ENCODE assay signal across 1 cellular context in genomic region chr4:48688953-48689352, GRCh38.
TF ChIP-seq lines count a peak whose summit lies in the region.

No MANE protein-coding gene starts in this region.

TF ChIP-seq in K562, 482 proteins besides CTCF, POLR2A, EP300 and RAD21 (continued from another document):
- TF ChIP-seq IRF2 (CRISPR knock-in tag; IDR thresholded peaks at IDR 0.05) (no peak), MTF1 (CRISPR knock-in tag; IDR thresholded peaks at IDR 0.05; ENCODE audit: borderline replicate concordance) (no peak), ZNF197 (CRISPR knock-in tag; IDR thresholded peaks at IDR 0.05; ENCODE audit: low read depth) (no peak), CBX1 (IDR thresholded peaks at IDR 0.05; ENCODE audit: low read depth) (no peak), GTF2A2 (tag; IDR thresholded peaks at IDR 0.05) (no peak), ZNF282 (CRISPR knock-in tag; IDR thresholded peaks at IDR 0.05) (no peak), NFE2 (IDR thresholded peaks at IDR 0.05; ENCODE audit: low read depth) (peak; percentile 17; the same call in 1 of the 2 replicates), E2F5 (CRISPR knock-in tag; IDR thresholded peaks at IDR 0.05) (no peak), TFE3 (CRISPR knock-in tag; IDR thresholded peaks at IDR 0.05) (no peak), ELF4 (CRISPR knock-in tag; IDR thresholded peaks at IDR 0.05) (no peak), ZNF717 (CRISPR knock-in tag; IDR thresholded peaks at IDR 0.05) (no peak), POLR2H (tag; IDR thresholded peaks at IDR 0.05; ENCODE audit: low read depth) (no peak), FOSL1 (tag; conservative IDR thresholded peaks at IDR 0.05) (no peak), ZNF609 (CRISPR knock-in tag; IDR thresholded peaks at IDR 0.05; ENCODE audit: borderline replicate concordance) (no peak), ZFP36 (IDR thresholded peaks at IDR 0.05; ENCODE audit: low read depth, low read length, partially characterized antibody) (no peak), ZNF316 (IDR thresholded peaks at IDR 0.05) (peak; percentile 93)
- TF ChIP-seq, protein P1, sequence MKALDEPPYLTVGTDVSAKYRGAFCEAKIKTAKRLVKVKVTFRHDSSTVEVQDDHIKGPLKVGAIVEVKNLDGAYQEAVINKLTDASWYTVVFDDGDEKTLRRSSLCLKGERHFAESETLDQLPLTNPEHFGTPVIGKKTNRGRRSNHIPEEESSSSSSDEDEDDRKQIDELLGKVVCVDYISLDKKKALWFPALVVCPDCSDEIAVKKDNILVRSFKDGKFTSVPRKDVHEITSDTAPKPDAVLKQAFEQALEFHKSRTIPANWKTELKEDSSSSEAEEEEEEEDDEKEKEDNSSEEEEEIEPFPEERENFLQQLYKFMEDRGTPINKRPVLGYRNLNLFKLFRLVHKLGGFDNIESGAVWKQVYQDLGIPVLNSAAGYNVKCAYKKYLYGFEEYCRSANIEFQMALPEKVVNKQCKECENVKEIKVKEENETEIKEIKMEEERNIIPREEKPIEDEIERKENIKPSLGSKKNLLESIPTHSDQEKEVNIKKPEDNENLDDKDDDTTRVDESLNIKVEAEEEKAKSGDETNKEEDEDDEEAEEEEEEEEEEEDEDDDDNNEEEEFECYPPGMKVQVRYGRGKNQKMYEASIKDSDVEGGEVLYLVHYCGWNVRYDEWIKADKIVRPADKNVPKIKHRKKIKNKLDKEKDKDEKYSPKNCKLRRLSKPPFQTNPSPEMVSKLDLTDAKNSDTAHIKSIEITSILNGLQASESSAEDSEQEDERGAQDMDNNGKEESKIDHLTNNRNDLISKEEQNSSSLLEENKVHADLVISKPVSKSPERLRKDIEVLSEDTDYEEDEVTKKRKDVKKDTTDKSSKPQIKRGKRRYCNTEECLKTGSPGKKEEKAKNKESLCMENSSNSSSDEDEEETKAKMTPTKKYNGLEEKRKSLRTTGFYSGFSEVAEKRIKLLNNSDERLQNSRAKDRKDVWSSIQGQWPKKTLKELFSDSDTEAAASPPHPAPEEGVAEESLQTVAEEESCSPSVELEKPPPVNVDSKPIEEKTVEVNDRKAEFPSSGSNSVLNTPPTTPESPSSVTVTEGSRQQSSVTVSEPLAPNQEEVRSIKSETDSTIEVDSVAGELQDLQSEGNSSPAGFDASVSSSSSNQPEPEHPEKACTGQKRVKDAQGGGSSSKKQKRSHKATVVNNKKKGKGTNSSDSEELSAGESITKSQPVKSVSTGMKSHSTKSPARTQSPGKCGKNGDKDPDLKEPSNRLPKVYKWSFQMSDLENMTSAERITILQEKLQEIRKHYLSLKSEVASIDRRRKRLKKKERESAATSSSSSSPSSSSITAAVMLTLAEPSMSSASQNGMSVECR (CRISPR knock-in tag; IDR thresholded peaks at IDR 0.05): no peak
- TF ChIP-seq, protein P2, sequence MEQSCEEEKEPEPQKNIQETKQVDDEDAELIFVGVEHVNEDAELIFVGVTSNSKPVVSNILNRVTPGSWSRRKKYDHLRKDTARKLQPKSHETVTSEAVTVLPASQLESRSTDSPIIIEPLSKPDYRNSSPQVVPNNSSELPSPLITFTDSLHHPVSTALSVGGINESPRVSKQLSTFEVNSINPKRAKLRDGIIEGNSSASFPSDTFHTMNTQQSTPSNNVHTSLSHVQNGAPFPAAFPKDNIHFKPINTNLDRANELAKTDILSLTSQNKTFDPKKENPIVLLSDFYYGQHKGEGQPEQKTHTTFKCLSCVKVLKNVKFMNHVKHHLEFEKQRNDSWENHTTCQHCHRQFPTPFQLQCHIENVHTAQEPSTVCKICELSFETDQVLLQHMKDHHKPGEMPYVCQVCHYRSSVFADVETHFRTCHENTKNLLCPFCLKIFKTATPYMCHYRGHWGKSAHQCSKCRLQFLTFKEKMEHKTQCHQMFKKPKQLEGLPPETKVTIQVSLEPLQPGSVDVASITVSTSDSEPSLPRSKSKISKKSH (CRISPR knock-in tag; IDR thresholded peaks at IDR 0.05): no peak
